27 cellular contexts compared by ENCODE assay signal in genomic region chr12:5102261-5102789, GRCh38. TPM values are rescaled to one million over a fixed set of nuclear protein-coding genes. Genes with fewer than 3 reads are reported as not detected.
DNase-seq lines count a peak whose midpoint lies in the region; ATAC-seq, FAIRE-seq and TF ChIP-seq lines count a peak whose summit lies in the region.
"Had no signal": no experiment of that assay in that cellular context is flagged by ENCODE, and none has a peak within 500 bp of the region (broad histone marks: within the 10 kb centered on the region; RNA-seq: fewer than 3 reads in every experiment).

No MANE protein-coding gene starts in this region.

- no peaks in the 10 kb centered on the region for H3K79me1 ChIP-seq in trophoblast cell (ENCODE audit: low read length)

- peaks cover 9% of the 10 kb centered on the region for H3F3A ChIP-seq in SK-N-SH (replicated peaks; ENCODE audit: insufficient read depth)

- no peaks in the 10 kb centered on the region for H3K9me3 ChIP-seq in SK-N-SH
- H3K9me3 ChIP-seq in trophoblast cell (ENCODE audit: insufficient read depth, low read depth, low read length): no peaks in the 10 kb centered on the region
- H3K9me3 ChIP-seq in pancreas: no peaks in the 10 kb centered on the region
- H3K9me3 ChIP-seq: prostate gland, suprapubic skin, uterus had no signal

- no peak for FAIRE-seq in pancreas (lab: Jason Lieb, UNC)
- FAIRE-seq: GM18507 had no signal

- H2AK5ac ChIP-seq in trophoblast cell (ENCODE audit: low read length): no peak overlapping the region

- H3K4me3 ChIP-seq in SK-N-SH (ENCODE audit: low read depth in 2 of 2, low read length in 1 of 2) (no peak overlapping the region), fibroblast of mammary gland (ENCODE audit: control insufficient read depth, low read depth, low read length) (no peak overlapping the region), trophoblast cell (ENCODE audit: low read depth, low read length) (no peak overlapping the region), pancreas (no peak overlapping the region)
- H3K4me3 ChIP-seq: coronary artery, prostate gland, suprapubic skin, uterus had no signal

- H3K9ac ChIP-seq in SK-N-SH (no peak overlapping the region), trophoblast cell (ENCODE audit: low read length) (no peak overlapping the region)

- H3K36me3 ChIP-seq in SK-N-SH (replicated peaks in 1 of 2; ENCODE audit: control insufficient read depth in 1 of 2, insufficient read depth in 2 of 2, low read length in 1 of 2) (no peaks in the 10 kb centered on the region), trophoblast cell (ENCODE audit: control insufficient read depth in 1 of 2, insufficient read depth in 2 of 2, low read length in 2 of 2) (no peaks in the 10 kb centered on the region), pancreas (no peaks in the 10 kb centered on the region)
- H3K36me3 ChIP-seq: prostate gland, suprapubic skin, uterus had no signal

- H3K4me2 ChIP-seq in SK-N-SH (peak overlapping the region; percentile 45), trophoblast cell (ENCODE audit: low read length) (no peak overlapping the region)

- H3K27me3 ChIP-seq in SK-N-SH (ENCODE audit: insufficient read depth) (no peaks in the 10 kb centered on the region), trophoblast cell (ENCODE audit: insufficient read depth, low read length) (no peaks in the 10 kb centered on the region), pancreas (no peaks in the 10 kb centered on the region)
- H3K27me3 ChIP-seq: uterus had no signal

- no peaks in the 10 kb centered on the region for H3K9me2 ChIP-seq in SK-N-SH

- no peak overlapping the region for H2BK120ac ChIP-seq in trophoblast cell (ENCODE audit: insufficient read depth, low read length, poor library complexity)

- no peak overlapping the region for H2BK12ac ChIP-seq in trophoblast cell (ENCODE audit: low read length)

- H2AFZ ChIP-seq in SK-N-SH (ENCODE audit: low read depth) (peak overlapping the region; percentile 49), trophoblast cell (ENCODE audit: insufficient read depth, low read length, poor library complexity) (no peak overlapping the region)

- H4K20me1 ChIP-seq in SK-N-SH (ENCODE audit: insufficient read depth): no peaks in the 10 kb centered on the region

- H3K27ac ChIP-seq in SK-N-SH (ENCODE audit: low read depth in 2 of 2, low read length in 1 of 2): peak overlapping the region in 1 of 2 experiments; percentile 50; a peak in 2 of 4 replicates
- H3K27ac ChIP-seq in trophoblast cell (ENCODE audit: low read depth, low read length): no peak overlapping the region
- no peak overlapping the region for H3K27ac ChIP-seq in pancreas
- H3K27ac ChIP-seq: coronary artery, prostate gland, suprapubic skin, uterus had no signal

- intact Hi-C loops in pancreas (cut with DNase I): no loop called here

- H3K23ac ChIP-seq in trophoblast cell (ENCODE audit: low read length): no peak overlapping the region

- ATAC-seq in GM19035 (IDR thresholded peaks at IDR 0.05; ENCODE audit: unreplicated experiment) (no peak), pancreas (no peak)
- ATAC-seq: activated CD8-positive, alpha-beta memory T cell treated with anti-CD3 and anti-CD28 coated beads, Interleukin-2, amount 10 ng/mL, durations not matched to agents 7 days and 5 days; esophagus mucosa; WTC11 had no signal

- no peak overlapping the region for H4K91ac ChIP-seq in trophoblast cell (ENCODE audit: low read depth, low read length)

- no peak overlapping the region for H2BK5ac ChIP-seq in trophoblast cell (ENCODE audit: low read depth, low read length, poor library complexity)

- no peak overlapping the region for H4K12ac ChIP-seq in trophoblast cell (ENCODE audit: low read depth, low read length)

- peak in 1 of 2 experiments; percentile 25; a peak in 1 of 4 replicates for TF ChIP-seq EP300 in SK-N-SH (IDR thresholded peaks at IDR 0.05; ENCODE audit: borderline replicate concordance in 1 of 2, low read depth in 1 of 2, low read length in 1 of 2)

- no peak overlapping the region for H3K18ac ChIP-seq in trophoblast cell (ENCODE audit: low read length)

- H3K4ac ChIP-seq in trophoblast cell (ENCODE audit: low read depth, low read length): no peak overlapping the region

- POLR2A ChIA-PET in SK-N-SH (lab: Yijun Ruan, JAX): no interaction called here

- no peaks in the 10 kb centered on the region for H3K79me2 ChIP-seq in SK-N-SH (ENCODE audit: insufficient read depth)
- no peaks in the 10 kb centered on the region for H3K79me2 ChIP-seq in trophoblast cell (ENCODE audit: control insufficient read depth, insufficient read depth, low read length, poor library complexity)

- H3K4me1 ChIP-seq in SK-N-SH (ENCODE audit: control insufficient read depth in 1 of 2, insufficient read depth in 2 of 2, low read depth in 1 of 2, low read length in 1 of 2) (peaks cover 0 to 4% of the 10 kb centered on the region in 2 experiments; a peak in 1 of 4 replicates), trophoblast cell (ENCODE audit: control insufficient read depth in 1 of 2, insufficient read depth in 2 of 2, low read length in 2 of 2) (no peaks in the 10 kb centered on the region), pancreas (no peaks in the 10 kb centered on the region)
- H3K4me1 ChIP-seq: prostate gland, suprapubic skin, uterus had no signal

- 9% methylated on average over 5 of the region's 5 CpGs for WGBS in SK-N-SH (ENCODE audit: low lambda C conversion rate)
- WGBS in trophoblast cell (ENCODE audit: extremely low coverage, insufficient coverage, insufficient read length): no CpG with 5 or more reads among the region's 5 CpGs
- 73 to 74% methylated on average over 5 of the region's 5 CpGs for WGBS in pancreas, 2 donors

- DNase-seq in AG20443 (ENCODE audit: low spot score) (peak; percentile 88), SK-N-SH (no peak), fibroblast of mammary gland (ENCODE audit: low read depth) (peak; percentile 16), trophoblast cell (peak; percentile 29 to 47), pancreas (no peak), foreskin melanocyte (no peak)
- DNase-seq in stimulated activated CD4-positive, alpha-beta T cell treated with anti-CD3 and anti-CD28 coated beads, Interleukin-12 subunit alpha, Interleukin-12 subunit beta, amount 100 ng/mL, for 4 hours: no peak
- DNase-seq: activated CD4-positive, alpha-beta T cell treated with anti-CD3 and anti-CD28 coated beads, Interleukin-2, amount 50 U/mL, for 1 hour; activated CD8-positive, alpha-beta memory T cell treated with anti-CD3 and anti-CD28 coated beads, Interleukin-2, amount 10 ng/mL, durations not matched to agents 7 days and 5 days; activated naive CD8-positive, alpha-beta T cell treated with anti-CD3 and anti-CD28 coated beads, Interleukin-2, amount 10 ng/mL, durations not matched to agents 7 days and 5 days; CD4-positive, alpha-beta memory T cell; DMS 273 treated with DMSO at 0.1 percent for 48 hours; NCI-H1105 treated with DMSO at 0.1 percent for 48 hours; NCI-H2081; NCI-H345; OCI-M1; uterus had no signal

- no peak overlapping the region for H3K14ac ChIP-seq in trophoblast cell (ENCODE audit: low read length)

- no peak overlapping the region for H4K8ac ChIP-seq in trophoblast cell (ENCODE audit: low read depth, low read length)

- TF ChIP-seq RAD21 in SK-N-SH (IDR thresholded peaks at IDR 0.05; ENCODE audit: low read length): no peak

- CTCF ChIA-PET in SK-N-SH (lab: Yijun Ruan, JAX): interaction anchor here (1.3 kb wide), 1 partner anchor 9 kb away, joined by 4 read pairs; no protein-coding TSS in a partner anchor

- TF ChIP-seq CTCF in SK-N-SH (IDR thresholded peaks at IDR 0.05) (no peak), fibroblast of mammary gland (conservative IDR thresholded peaks at IDR 0.05; ENCODE audit: control insufficient read depth, insufficient read depth, low read depth, low read length) (no peak), pancreas (IDR thresholded peaks at IDR 0.05) (no peak)

TF ChIP-seq in SK-N-SH, 30 proteins besides CTCF, POLR2A, EP300 and RAD21:
- TF ChIP-seq JUND (IDR thresholded peaks at IDR 0.05): peak; percentile 22; the same call in 1 of the 2 replicates
- no peak for TF ChIP-seq SMC3 (IDR thresholded peaks at IDR 0.05; ENCODE audit: low read depth, low read length)
- TF ChIP-seq NFIC (IDR thresholded peaks at IDR 0.05; ENCODE audit: borderline replicate concordance): peak; percentile 21; the same call in 1 of the 2 replicates
- TF ChIP-seq PBX3 (IDR thresholded peaks at IDR 0.05): peak; percentile 72
- TF ChIP-seq CHD2 (IDR thresholded peaks at IDR 0.05; ENCODE audit: low read length, partially characterized antibody): no peak
- TF ChIP-seq TCF12 (IDR thresholded peaks at IDR 0.05): peak; percentile 37; the same call in 1 of the 2 replicates
- TF ChIP-seq RFX5 (IDR thresholded peaks at IDR 0.05; ENCODE audit: low read length): no peak
- no peak for TF ChIP-seq ELF1 (IDR thresholded peaks at IDR 0.05)

RNA-seq across cellular contexts. Expression of gene KCNA5, which starts 58.6 kb away (rescaled TPM):
- not detected in 2 replicates for polyA plus RNA-seq in SK-N-SH (2012; rRNA removed)
- polyA plus RNA-seq in SK-N-SH (2012; cell fraction: cytosol; rRNA removed): not detected in 2 replicates
- not detected in 2 replicates for polyA plus RNA-seq in SK-N-SH (2012; cell fraction: nucleus; rRNA removed)
- polyA plus RNA-seq in trophoblast cell (2013): not detected in 2 replicates
- total RNA-seq in pancreas: 1 to 10 TPM in 1 of 6 donors, under 1 TPM in 5; 0.25 to 1.9 (median 0.65) TPM
- 10 to 100 TPM in 1 of 2 donors, 1 to 10 TPM in 1; 1.6 to 11.1 TPM for polyA plus RNA-seq in pancreas
- total RNA-seq: activated CD8-positive, alpha-beta memory T cell treated with anti-CD3 and anti-CD28 coated beads, Interleukin-2, amount 10 ng/mL, durations not matched to agents 7 days and 5 days; activated naive CD8-positive, alpha-beta T cell treated with anti-CD3 and anti-CD28 coated beads, Interleukin-2, amount 10 ng/mL, durations not matched to agents 7 days and 5 days; CD4-positive, alpha-beta memory T cell; esophagus mucosa; G401; lung microvascular endothelial cell; MCF 10A had no signal
- polyA plus RNA-seq: CD4-positive, alpha-beta memory T cell had no signal

Comparison
In these comparisons a context has a peak if more than half of its experiments do, and no peak if none do; other contexts are left out.
1. DNase-seq: peak in AG20443 (single experiment), fibroblast of mammary gland (single experiment) and trophoblast cell (2 of 2); none in SK-N-SH (single experiment), pancreas (0 of 6), stimulated activated CD4-positive, alpha-beta T cell treated with anti-CD3 and anti-CD28 coated beads, Interleukin-12 subunit alpha, Interleukin-12 subunit beta, amount 100 ng/mL, for 4 hours (single experiment) and foreskin melanocyte (single experiment).